In the genomic region with DNA sequence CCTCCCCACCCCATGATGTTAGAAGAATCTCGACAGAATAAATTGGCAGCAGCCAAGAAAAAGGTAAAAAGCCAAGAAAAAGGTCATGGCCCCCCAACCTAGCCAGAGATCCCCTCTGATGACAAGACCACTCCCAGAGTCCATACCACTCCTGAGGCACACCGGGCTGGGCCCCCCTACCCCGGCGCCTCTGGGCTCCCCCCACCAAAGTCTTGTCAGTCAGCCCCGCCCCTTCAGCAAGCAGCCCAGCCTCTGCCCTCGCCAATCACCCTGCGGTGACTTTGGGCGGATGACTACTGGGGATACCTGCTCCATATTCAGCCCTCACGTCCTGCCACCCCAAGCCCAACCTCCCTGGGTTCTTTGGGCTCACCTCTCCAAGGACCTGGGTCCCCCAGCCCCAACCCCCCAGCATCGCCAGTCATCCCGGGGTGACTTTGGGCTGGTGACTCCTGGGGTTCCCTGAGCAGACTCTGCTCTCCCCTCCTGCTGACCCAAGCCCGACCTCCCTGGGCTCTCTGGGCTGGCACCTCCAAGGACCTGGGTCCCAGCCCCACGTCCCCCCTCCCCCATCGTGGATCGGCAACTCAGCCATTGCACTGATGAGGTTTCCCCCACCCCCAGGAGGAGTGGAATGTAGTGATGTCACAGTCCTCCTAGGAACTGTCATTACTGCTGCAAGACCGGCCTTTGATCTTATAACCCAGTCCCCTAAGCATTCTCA, we compare ENCODE assay signal across 14 cellular contexts. TPM values are rescaled to one million over a fixed set of nuclear protein-coding genes. Genes with fewer than 3 reads are reported as not detected.
"Had no signal": no experiment of that assay in that cellular context is flagged by ENCODE, and none has a peak within 500 bp of the region (broad histone marks: within the 10 kb centered on the region; RNA-seq: fewer than 3 reads in every experiment).

No MANE protein-coding gene starts in this region.

RNA-seq across cellular contexts. Expression of a gene that starts 0.6 kb away (rescaled TPM):
- total RNA-seq: activated B cell treated with CpG ODN at 0.5 μM for 24 hours; activated CD4-positive, alpha-beta memory T cell treated with anti-CD3 and anti-CD28 coated beads for 36 hours; activated CD4-positive, alpha-beta T cell treated with anti-CD3 and anti-CD28 coated beads, Interleukin-2, amount 10 ng/mL, durations not matched to agents 24 days and 14 days; activated CD8-positive, alpha-beta memory T cell treated with anti-CD3 and anti-CD28 coated beads for 36 hours; activated CD8-positive, alpha-beta T cell treated with anti-CD3 and anti-CD28 coated beads for 36 hours; activated naive CD8-positive, alpha-beta T cell treated with anti-CD3 and anti-CD28 coated beads for 36 hours; activated T-cell treated with anti-CD3 and anti-CD28 coated beads, Interleukin-2, amount 50 U/mL, for 4 hours; activated T-helper 1 cell treated with anti-CD3 and anti-CD28 coated beads, Interleukin-12 subunit alpha, Interleukin-12 subunit beta, Interleukin-2, Interleukin-4 antibody, amounts not matched to agents 30 ng/mL and 10 ng/mL and 1 ng/mL, durations not matched to agents 14 hours and 24 hours and 36 hours; activated T-helper 17 cell treated with anti-CD3 and anti-CD28 coated beads, Interleukin-2, amount 50 U/mL, for 72 hours; adrenal gland; aorta had no signal
- polyA plus RNA-seq: adrenal gland, aorta, cardiac muscle cell had no signal

RNA-seq across cellular contexts. Expression of a gene that starts 23.9 kb away (rescaled TPM):
- total RNA-seq: activated B cell treated with CpG ODN at 0.5 μM for 24 hours; activated CD4-positive, alpha-beta T cell treated with anti-CD3 and anti-CD28 coated beads, Interleukin-2, amount 10 ng/mL, durations not matched to agents 24 days and 14 days; activated CD8-positive, alpha-beta memory T cell treated with anti-CD3 and anti-CD28 coated beads for 36 hours; activated CD8-positive, alpha-beta T cell treated with anti-CD3 and anti-CD28 coated beads for 36 hours; activated naive CD4-positive, alpha-beta T cell treated with anti-CD3 and anti-CD28 coated beads for 36 hours; activated naive CD8-positive, alpha-beta T cell treated with anti-CD3 and anti-CD28 coated beads for 36 hours; activated T-cell treated with anti-CD3 and anti-CD28 coated beads, Interleukin-2, amount 50 U/mL, for 4 hours; activated T-helper 1 cell treated with anti-CD3 and anti-CD28 coated beads, Interleukin-12 subunit alpha, Interleukin-12 subunit beta, Interleukin-2, Interleukin-4 antibody, amounts not matched to agents 30 ng/mL and 10 ng/mL and 1 ng/mL, durations not matched to agents 14 hours and 24 hours and 36 hours; bronchial epithelial cell had no signal
- polyA plus RNA-seq: cardiac muscle cell had no signal
